ENCODE assay signal across 8 cellular contexts in genomic region chr2:219560037-219560892, GRCh38. TPM values are rescaled to one million over a fixed set of nuclear protein-coding genes. Genes with fewer than 3 reads are reported as not detected.
A peak's percentile ranks its signal among the peaks of the same experiment; 100 is the strongest.
DNase-seq lines count a peak whose midpoint lies in the region; ATAC-seq, FAIRE-seq and TF ChIP-seq lines count a peak whose summit lies in the region.

No MANE protein-coding gene starts in this region.

- TF ChIP-seq EP300 in HepG2 (IDR thresholded peaks at IDR 0.05; ENCODE audit: low read depth in 2 of 2, low read length in 2 of 2) (no peak), HepG2 (CRISPR knock-in tag; IDR thresholded peaks at IDR 0.05; ENCODE audit: borderline replicate concordance) (no peak)

- in situ Hi-C loops in HepG2 (cut with HindIII; ENCODE audit: extremely low pct_ligation_motif_present, low pct_unique_long_range_greater_than_20kb): loop anchor here (5.0 kb wide), 1 partner anchor 37 kb away; the partner anchor contains the start of gene STK11IP

- POLR2A ChIA-PET in HepG2 (lab: Yijun Ruan, JAX): interaction anchor here (0.9 to 4.2 kb wide), 10 partner anchors 8 to 61 kb away, joined by 3 to 45 read pairs (median 6); partner anchors contain the start of genes CHPF, GMPPA, INHA and OBSL1

- H3K36me3 Mint-ChIP-seq in GM23338 (ENCODE audit: low read depth): peaks cover 39% of the 10 kb centered on the region

- no TSS peak for BruUV-seq in HepG2 (replicated peaks; lab: Mats Ljungman, UMichigan)

- no peaks in the 10 kb centered on the region for H3K9me2 ChIP-seq in GM23338 (ENCODE audit: insufficient read depth)

- DNase-seq in GM23338 (ENCODE audit: low spot score) (no peak), adrenal gland (no peak), HepG2 (ENCODE audit: low spot score) (no peak), SIG-M5 (lab: John Stamatoyannopoulos, UW) (no peak)

- peaks cover 26% of the 10 kb centered on the region for H3K27me3 Mint-ChIP-seq in GM23338 (ENCODE audit: insufficient read depth, low read depth, poor library complexity)

- H3K36me3 ChIP-seq in BLaER1 treated with 17β-estradiol and CSF1 and Interleukin-3, amounts not matched to agents 10 nM and 100 nM: peaks cover 0 to 12% (median 0%) of the 10 kb centered on the region in 11 experiments; a peak in 6 of 22 replicates
- H3K36me3 ChIP-seq in GM23338 (ENCODE audit: insufficient read depth): peaks cover 8% of the 10 kb centered on the region; the same call in 1 of the 2 replicates
- H3K36me3 ChIP-seq in adrenal gland (replicated peaks in 1 of 2): peaks cover 0 to 5% of the 10 kb centered on the region in 2 donors
- H3K36me3 ChIP-seq in HepG2 (replicated peaks in 1 of 2; ENCODE audit: control insufficient read depth in 1 of 2, insufficient read depth in 2 of 2, low read length in 2 of 2): peaks cover 15 to 25% of the 10 kb centered on the region in 2 experiments; a peak in 4 of 5 replicates

- H3K4me1 Mint-ChIP-seq in GM23338: peaks cover 57% of the 10 kb centered on the region

- H3F3A ChIP-seq in GM23338 (replicated peaks; ENCODE audit: low read depth): peaks cover 29% of the 10 kb centered on the region

- H3K4me2 ChIP-seq in BLaER1 treated with 17β-estradiol and CSF1 and Interleukin-3, amounts not matched to agents 10 nM and 100 nM: peak overlapping the region; percentile 11 to 74 (median 42); a peak in 19 of 22 replicates
- H3K4me2 ChIP-seq in GM23338: peak overlapping the region; percentile 74
- H3K4me2 ChIP-seq in HepG2 (ENCODE audit: low read depth, low read length): no peak overlapping the region

- no peak overlapping the region for H3K9ac ChIP-seq in BLaER1 treated with 17β-estradiol and CSF1 and Interleukin-3, amounts not matched to agents 10 nM and 100 nM
- H3K9ac ChIP-seq in HepG2 (ENCODE audit: insufficient read depth, low read depth, low read length): no peak overlapping the region

- TF ChIP-seq CTCF in GM23338 (conservative IDR thresholded peaks at IDR 0.05; ENCODE audit: low read depth in 2 of 2) (peak; percentile 65 to 79), adrenal gland (IDR thresholded peaks at IDR 0.05) (peak; percentile 32 to 82 (median 46)), HepG2 (CRISPR knock-in tag; IDR thresholded peaks at IDR 0.05) (peak; percentile 62)

- TF ChIP-seq RAD21 in HepG2 (CRISPR knock-in tag; IDR thresholded peaks at IDR 0.05): no peak

- CTCF ChIA-PET in HepG2 (lab: Yijun Ruan, JAX; ENCODE audit: low intra/inter-chr PET ratio, low total read pairs): interaction anchor here (2.7 to 3.7 kb wide), 2 partner anchors 19 to 82 kb away, joined by 19 to 28 read pairs; no protein-coding TSS in a partner anchor

- no peaks in the 10 kb centered on the region for H3K27me3 ChIP-seq in BLaER1 treated with 17β-estradiol and CSF1 and Interleukin-3, amounts not matched to agents 10 nM and 100 nM
- H3K27me3 ChIP-seq in GM23338 (ENCODE audit: insufficient read depth) (peaks cover under 1% of the 10 kb centered on the region; the same call in 1 of the 2 replicates), adrenal gland (no peaks in the 10 kb centered on the region), HepG2 (ENCODE audit: control insufficient read depth in 1 of 2, insufficient read depth in 2 of 2, low read length in 2 of 2) (no peaks in the 10 kb centered on the region)

- ATAC-seq in GM23338 (peak; percentile 23), HepG2 (peak; percentile 18), HG03196 (IDR thresholded peaks at IDR 0.05; ENCODE audit: unreplicated experiment) (no peak), GM19395 (IDR thresholded peaks at IDR 0.05; ENCODE audit: unreplicated experiment) (no peak), HG03442 (IDR thresholded peaks at IDR 0.05; ENCODE audit: unreplicated experiment) (no peak)

- H3K4me3 ChIP-seq in BLaER1 treated with 17β-estradiol and CSF1 and Interleukin-3, amounts not matched to agents 10 nM and 100 nM: no peak overlapping the region
- H3K4me3 ChIP-seq in GM23338 (peak overlapping the region; percentile 20; the same call in 1 of the 2 replicates), adrenal gland (no peak overlapping the region), HepG2 (replicated peaks in 1 of 3; ENCODE audit: insufficient read depth in 1 of 3, low read depth in 2 of 3, low read length in 3 of 3) (no peak overlapping the region)

- FAIRE-seq in HepG2 (lab: Jason Lieb, UNC): peak; percentile 21

- H3K27ac Mint-ChIP-seq in GM23338: peak overlapping the region; percentile 85

- intact Hi-C loops in adrenal gland (cut with DNase I): no loop called here
- intact Hi-C loops in HepG2 (cut with micrococcal nuclease; ENCODE audit: unreplicated experiment): loop anchor here (2.0 to 5.0 kb wide), 2 partner anchors 19 to 37 kb away; partner anchors contain the start of gene STK11IP

- H3K79me2 ChIP-seq in GM23338 (replicated peaks; ENCODE audit: insufficient read depth) (peaks cover 10% of the 10 kb centered on the region; the same call in 1 of the 2 replicates), HepG2 (ENCODE audit: insufficient read depth, low read length) (no peaks in the 10 kb centered on the region)

- H3K4me3 Mint-ChIP-seq in GM23338: peak overlapping the region; percentile 14; the same call in 1 of the 3 replicates

- H3K9me3 ChIP-seq in BLaER1 treated with 17β-estradiol and CSF1 and Interleukin-3, amounts not matched to agents 10 nM and 100 nM (replicated peaks in 1 of 11): peaks cover 0 to 4% (median 0%) of the 10 kb centered on the region in 11 experiments; a peak in 1 of 22 replicates
- no peaks in the 10 kb centered on the region for H3K9me3 ChIP-seq in adrenal gland (replicated peaks in 1 of 3)
- H3K9me3 ChIP-seq in HepG2 (ENCODE audit: low read length): no peaks in the 10 kb centered on the region

- H3K4me1 ChIP-seq in BLaER1 treated with 17β-estradiol and CSF1 and Interleukin-3, amounts not matched to agents 10 nM and 100 nM: peaks cover 5 to 12% (median 6%) of the 10 kb centered on the region in 10 experiments
- H3K4me1 ChIP-seq in GM23338 (ENCODE audit: insufficient read depth): peaks cover 52% of the 10 kb centered on the region
- H3K4me1 ChIP-seq in adrenal gland (replicated peaks in 1 of 2): no peaks in the 10 kb centered on the region
- peaks cover 35% of the 10 kb centered on the region for H3K4me1 ChIP-seq in HepG2 (ENCODE audit: insufficient read depth, low read length)

- no peak overlapping the region for H2AFZ ChIP-seq in GM23338
- no peak overlapping the region for H2AFZ ChIP-seq in HepG2 (ENCODE audit: low read length)

- no peaks in the 10 kb centered on the region; the same call in 2 of the 3 replicates for H3K9me3 Mint-ChIP-seq in GM23338

- no peak overlapping the region for H3K27ac ChIP-seq in BLaER1 treated with 17β-estradiol and CSF1 and Interleukin-3, amounts not matched to agents 10 nM and 100 nM
- H3K27ac ChIP-seq in GM23338 (ENCODE audit: low read depth): peak overlapping the region; percentile 93
- H3K27ac ChIP-seq in adrenal gland: no peak overlapping the region
- no peak overlapping the region for H3K27ac ChIP-seq in HepG2 (ENCODE audit: extremely low read length, insufficient read depth, low read length)

- TF ChIP-seq POLR2A in adrenal gland (IDR thresholded peaks at IDR 0.05) (no peak), HepG2 (IDR thresholded peaks at IDR 0.05; ENCODE audit: insufficient read depth in 1 of 2, low read depth in 2 of 2, low read length in 2 of 2) (no peak)

- peaks cover 0 to 58% (median 0%) of the 10 kb centered on the region in 11 experiments; a peak in 6 of 22 replicates for H4K20me1 ChIP-seq in BLaER1 treated with 17β-estradiol and CSF1 and Interleukin-3, amounts not matched to agents 10 nM and 100 nM
- no peaks in the 10 kb centered on the region for H4K20me1 ChIP-seq in GM23338 (replicated peaks; ENCODE audit: insufficient read depth)
- no peaks in the 10 kb centered on the region for H4K20me1 ChIP-seq in HepG2 (ENCODE audit: insufficient read depth, low read length)

- WGBS in adrenal gland, 4 donors: 30 to 34% (median 32%) methylated on average over 3 to 8 of the region's 8 CpGs
- 50% methylated on average over 6 of the region's 8 CpGs for WGBS in HepG2 (ENCODE audit: low lambda C conversion rate)

RNA-seq across cellular contexts. Expression of gene OBSL1, which starts 11.1 kb away (rescaled TPM):
- total RNA-seq in GM23338 (2014; rRNA removed; shearing (Covaris generic)): 164 and 207 TPM in 2 replicates
- polyA plus RNA-seq in GM23338 (2016; fragmentation: Nextera tagmentation; extraction: Ambion mirVana): 94.9 and 102 TPM in 2 replicates
- 100 to 1,000 TPM; 127 to 215 (median 169) TPM for total RNA-seq in adrenal gland
- 100 to 1,000 TPM in 2 of 3 donors, 10 to 100 TPM in 1; 63.9 to 427 (median 408) TPM for polyA plus RNA-seq in adrenal gland
- total RNA-seq in HepG2 (2016; rRNA removed; fragmentation: Illumina TruSeq; extraction: Trizol): 65.4 and 86.7 TPM in 2 replicates
- 17.5 and 19.8 TPM in 2 replicates for total RNA-seq in HepG2 (2016; cell fraction: cytosol; rRNA removed; fragmentation: Illumina TruSeq; extraction: Trizol; ENCODE audit: low read depth)
- 54.2 and 89.3 TPM in 2 replicates for total RNA-seq in HepG2 (2016; cell fraction: insoluble cytoplasmic fraction; rRNA removed; fragmentation: Illumina TruSeq; extraction: Trizol)
- total RNA-seq in HepG2 (2016; cell fraction: membrane; rRNA removed; fragmentation: Illumina TruSeq; extraction: Trizol): 30.2 and 34.7 TPM in 2 replicates
- 65.9 and 71.3 TPM in 2 replicates for total RNA-seq in HepG2 (2016; cell fraction: nucleus; rRNA removed; fragmentation: Illumina TruSeq; extraction: Trizol)
- polyA plus RNA-seq in HepG2 (2011; rRNA removed): 218 and 229 TPM in 2 replicates
- polyA plus RNA-seq in HepG2 (2011; cell fraction: cytosol; rRNA removed): 176 and 256 TPM in 2 replicates
- polyA plus RNA-seq in HepG2 (2011; cell fraction: nucleus; rRNA removed): 886 and 1,174 TPM in 2 replicates
- polyA plus RNA-seq in HepG2 (2012): 161 and 176 TPM in 2 replicates
- 10.0 and 11.3 TPM in 2 replicates for polyA plus RNA-seq in HepG2 (2016; cell fraction: cytosol; fragmentation: Illumina TruSeq; extraction: Trizol; ENCODE audit: low read depth)
- 66.1 and 91.2 TPM in 2 replicates for polyA plus RNA-seq in HepG2 (2016; cell fraction: insoluble cytoplasmic fraction; fragmentation: Illumina TruSeq; extraction: Trizol; ENCODE audit: low read depth)
- 22.2 and 25.7 TPM in 2 replicates for polyA plus RNA-seq in HepG2 (2016; cell fraction: membrane; fragmentation: Illumina TruSeq; extraction: Trizol; ENCODE audit: low read depth)
- 147 and 161 TPM in 2 replicates for polyA plus RNA-seq in HepG2 (2016; cell fraction: nucleus; fragmentation: Illumina TruSeq; extraction: Trizol; ENCODE audit: insufficient read depth, low read depth)
- polyA minus RNA-seq in HepG2 (2011; rRNA and poly(A)+ RNA removed; ENCODE audit: low replicate concordance): 27.0 and 477 TPM in 2 replicates
- 210 and 260 TPM in 2 replicates for polyA minus RNA-seq in HepG2 (2011; cell fraction: cytosol; rRNA and poly(A)+ RNA removed)
- polyA minus RNA-seq in HepG2 (2011; cell fraction: nucleus; rRNA and poly(A)+ RNA removed): 189 and 199 TPM in 2 replicates

RNA-seq across cellular contexts. Expression of gene INHA, which starts 11.8 kb away (rescaled TPM):
- 0.31 and 1.6 TPM in 2 replicates for total RNA-seq in GM23338 (2014; rRNA removed; shearing (Covaris generic))
- polyA plus RNA-seq in GM23338 (2016; fragmentation: Nextera tagmentation; extraction: Ambion mirVana): 0.56 and 1.5 TPM in 2 replicates
- total RNA-seq in adrenal gland: 100 to 1,000 TPM in 2 of 8 donors, 10 to 100 TPM in 6; 24.6 to 337 (median 41.0) TPM
- polyA plus RNA-seq in adrenal gland: 100 to 1,000 TPM in 1 of 3 donors, 10 to 100 TPM in 2; 18.9 to 120 (median 44.6) TPM
- 1.9 and 4.1 TPM in 2 replicates for total RNA-seq in HepG2 (2016; rRNA removed; fragmentation: Illumina TruSeq; extraction: Trizol)
- total RNA-seq in HepG2 (2016; cell fraction: cytosol; rRNA removed; fragmentation: Illumina TruSeq; extraction: Trizol; ENCODE audit: low read depth): 3.4 and 4.1 TPM in 2 replicates
- total RNA-seq in HepG2 (2016; cell fraction: insoluble cytoplasmic fraction; rRNA removed; fragmentation: Illumina TruSeq; extraction: Trizol): 2.5 and 3.2 TPM in 2 replicates
- total RNA-seq in HepG2 (2016; cell fraction: membrane; rRNA removed; fragmentation: Illumina TruSeq; extraction: Trizol): 3.4 and 5.3 TPM in 2 replicates
- 2.0 and 3.3 TPM in 2 replicates for total RNA-seq in HepG2 (2016; cell fraction: nucleus; rRNA removed; fragmentation: Illumina TruSeq; extraction: Trizol)
- polyA plus RNA-seq in HepG2 (2011; rRNA removed): 15.2 and 23.1 TPM in 2 replicates
- polyA plus RNA-seq in HepG2 (2011; cell fraction: cytosol; rRNA removed): 13.0 and 22.2 TPM in 2 replicates
- polyA plus RNA-seq in HepG2 (2011; cell fraction: nucleus; rRNA removed): 28.4 and 35.0 TPM in 2 replicates
- 11.4 and 17.5 TPM in 2 replicates for polyA plus RNA-seq in HepG2 (2012)
- polyA plus RNA-seq in HepG2 (2016; cell fraction: cytosol; fragmentation: Illumina TruSeq; extraction: Trizol; ENCODE audit: low read depth): 3.1 and 3.7 TPM in 2 replicates
- polyA plus RNA-seq in HepG2 (2016; cell fraction: insoluble cytoplasmic fraction; fragmentation: Illumina TruSeq; extraction: Trizol; ENCODE audit: low read depth): 2.1 TPM in 2 replicates
- 3.5 and 4.5 TPM in 2 replicates for polyA plus RNA-seq in HepG2 (2016; cell fraction: membrane; fragmentation: Illumina TruSeq; extraction: Trizol; ENCODE audit: low read depth)
- polyA plus RNA-seq in HepG2 (2016; cell fraction: nucleus; fragmentation: Illumina TruSeq; extraction: Trizol; ENCODE audit: insufficient read depth, low read depth): 3.6 and 4.6 TPM in 2 replicates
- 1.0 and 25.1 TPM in 2 replicates for polyA minus RNA-seq in HepG2 (2011; rRNA and poly(A)+ RNA removed; ENCODE audit: low replicate concordance)
- polyA minus RNA-seq in HepG2 (2011; cell fraction: cytosol; rRNA and poly(A)+ RNA removed): 5.1 and 5.8 TPM in 2 replicates
- 2.3 and 2.6 TPM in 2 replicates for polyA minus RNA-seq in HepG2 (2011; cell fraction: nucleus; rRNA and poly(A)+ RNA removed)

RNA-seq across cellular contexts. Expression of gene TMEM198, which starts 16.4 kb away (rescaled TPM):
- 13.7 and 25.6 TPM in 2 replicates for total RNA-seq in GM23338 (2014; rRNA removed; shearing (Covaris generic))
- 5.6 TPM in 2 replicates for polyA plus RNA-seq in GM23338 (2016; fragmentation: Nextera tagmentation; extraction: Ambion mirVana)
- total RNA-seq in adrenal gland: 10 to 100 TPM in 5 of 8 donors, 1 to 10 TPM in 3; 6.2 to 16.2 (median 10.4) TPM
- polyA plus RNA-seq in adrenal gland: 10 to 100 TPM in 2 of 3 donors, 1 to 10 TPM in 1; 7.5 to 12.1 (median 10.2) TPM
- 11.6 and 17.3 TPM in 2 replicates for total RNA-seq in HepG2 (2016; rRNA removed; fragmentation: Illumina TruSeq; extraction: Trizol)
- 12.3 and 16.3 TPM in 2 replicates for total RNA-seq in HepG2 (2016; cell fraction: cytosol; rRNA removed; fragmentation: Illumina TruSeq; extraction: Trizol; ENCODE audit: low read depth)
- total RNA-seq in HepG2 (2016; cell fraction: insoluble cytoplasmic fraction; rRNA removed; fragmentation: Illumina TruSeq; extraction: Trizol): 10.7 and 17.8 TPM in 2 replicates
- total RNA-seq in HepG2 (2016; cell fraction: membrane; rRNA removed; fragmentation: Illumina TruSeq; extraction: Trizol): 26.8 and 32.4 TPM in 2 replicates
- 9.3 and 11.7 TPM in 2 replicates for total RNA-seq in HepG2 (2016; cell fraction: nucleus; rRNA removed; fragmentation: Illumina TruSeq; extraction: Trizol)
- 23.5 and 40.8 TPM in 2 replicates for polyA plus RNA-seq in HepG2 (2011; rRNA removed)
- 43.6 and 52.1 TPM in 2 replicates for polyA plus RNA-seq in HepG2 (2011; cell fraction: cytosol; rRNA removed)
- 61.3 and 68.7 TPM in 2 replicates for polyA plus RNA-seq in HepG2 (2011; cell fraction: nucleus; rRNA removed)
- polyA plus RNA-seq in HepG2 (2012): 41.3 and 49.8 TPM in 2 replicates
- 16.5 and 21.1 TPM in 2 replicates for polyA plus RNA-seq in HepG2 (2016; cell fraction: cytosol; fragmentation: Illumina TruSeq; extraction: Trizol; ENCODE audit: low read depth)
- polyA plus RNA-seq in HepG2 (2016; cell fraction: insoluble cytoplasmic fraction; fragmentation: Illumina TruSeq; extraction: Trizol; ENCODE audit: low read depth): 12.8 and 14.5 TPM in 2 replicates
- 27.9 and 28.1 TPM in 2 replicates for polyA plus RNA-seq in HepG2 (2016; cell fraction: membrane; fragmentation: Illumina TruSeq; extraction: Trizol; ENCODE audit: low read depth)
- 17.1 and 19.3 TPM in 2 replicates for polyA plus RNA-seq in HepG2 (2016; cell fraction: nucleus; fragmentation: Illumina TruSeq; extraction: Trizol; ENCODE audit: insufficient read depth, low read depth)
- 2.1 and 67.2 TPM in 2 replicates for polyA minus RNA-seq in HepG2 (2011; rRNA and poly(A)+ RNA removed; ENCODE audit: low replicate concordance)
- polyA minus RNA-seq in HepG2 (2011; cell fraction: cytosol; rRNA and poly(A)+ RNA removed): 26.3 and 28.6 TPM in 2 replicates
- 12.9 and 13.6 TPM in 2 replicates for polyA minus RNA-seq in HepG2 (2011; cell fraction: nucleus; rRNA and poly(A)+ RNA removed)

RNA-seq across cellular contexts. Expression of gene CHPF, which starts 16.7 kb away (rescaled TPM):
- 232 and 252 TPM in 2 replicates for total RNA-seq in GM23338 (2014; rRNA removed; shearing (Covaris generic))
- polyA plus RNA-seq in GM23338 (2016; fragmentation: Nextera tagmentation; extraction: Ambion mirVana) (34.4 and 36.5 TPM in 2 replicates), adrenal gland (10 to 100 TPM in 2 of 3 donors, 1 to 10 TPM in 1; 9.1 to 49.8 (median 44.2) TPM), HepG2 (2011; rRNA removed) (111 and 171 TPM in 2 replicates)
- total RNA-seq in adrenal gland (100 to 1,000 TPM in 3 of 8 donors, 10 to 100 TPM in 5; 42.0 to 196 (median 88.6) TPM), HepG2 (2016; rRNA removed; fragmentation: Illumina TruSeq; extraction: Trizol) (34.7 and 79.6 TPM in 2 replicates)
- total RNA-seq in HepG2 (2016; cell fraction: cytosol; rRNA removed; fragmentation: Illumina TruSeq; extraction: Trizol; ENCODE audit: low read depth): 21.6 and 22.1 TPM in 2 replicates
- total RNA-seq in HepG2 (2016; cell fraction: insoluble cytoplasmic fraction; rRNA removed; fragmentation: Illumina TruSeq; extraction: Trizol): 36.0 and 80.8 TPM in 2 replicates
- 42.0 and 50.0 TPM in 2 replicates for total RNA-seq in HepG2 (2016; cell fraction: membrane; rRNA removed; fragmentation: Illumina TruSeq; extraction: Trizol)
- total RNA-seq in HepG2 (2016; cell fraction: nucleus; rRNA removed; fragmentation: Illumina TruSeq; extraction: Trizol): 65.5 and 76.8 TPM in 2 replicates
- 120 and 244 TPM in 2 replicates for polyA plus RNA-seq in HepG2 (2011; cell fraction: cytosol; rRNA removed)
- polyA plus RNA-seq in HepG2 (2011; cell fraction: nucleus; rRNA removed): 203 and 211 TPM in 2 replicates
- 115 and 161 TPM in 2 replicates for polyA plus RNA-seq in HepG2 (2012)
- polyA plus RNA-seq in HepG2 (2016; cell fraction: cytosol; fragmentation: Illumina TruSeq; extraction: Trizol; ENCODE audit: low read depth): 21.7 and 22.6 TPM in 2 replicates
- 45.9 and 55.3 TPM in 2 replicates for polyA plus RNA-seq in HepG2 (2016; cell fraction: insoluble cytoplasmic fraction; fragmentation: Illumina TruSeq; extraction: Trizol; ENCODE audit: low read depth)
- polyA plus RNA-seq in HepG2 (2016; cell fraction: membrane; fragmentation: Illumina TruSeq; extraction: Trizol; ENCODE audit: low read depth): 40.5 and 41.4 TPM in 2 replicates
- 139 and 143 TPM in 2 replicates for polyA plus RNA-seq in HepG2 (2016; cell fraction: nucleus; fragmentation: Illumina TruSeq; extraction: Trizol; ENCODE audit: insufficient read depth, low read depth)
- polyA minus RNA-seq in HepG2 (2011; rRNA and poly(A)+ RNA removed; ENCODE audit: low replicate concordance): 12.1 and 292 TPM in 2 replicates
- polyA minus RNA-seq in HepG2 (2011; cell fraction: cytosol; rRNA and poly(A)+ RNA removed): 137 and 143 TPM in 2 replicates
- polyA minus RNA-seq in HepG2 (2011; cell fraction: nucleus; rRNA and poly(A)+ RNA removed): 45.4 and 47.0 TPM in 2 replicates

RNA-seq across cellular contexts. Expression of gene STK11IP, which starts 37.4 kb away (rescaled TPM):
- total RNA-seq in GM23338 (2014; rRNA removed; shearing (Covaris generic)): 28.1 and 29.3 TPM in 2 replicates
- polyA plus RNA-seq in GM23338 (2016; fragmentation: Nextera tagmentation; extraction: Ambion mirVana): 14.2 and 16.6 TPM in 2 replicates
- total RNA-seq in adrenal gland: 10 to 100 TPM in 6 of 8 donors, 1 to 10 TPM in 2; 5.0 to 43.7 (median 25.5) TPM
- polyA plus RNA-seq in adrenal gland: 10 to 100 TPM; 10.8 to 68.1 (median 47.6) TPM
- 5.6 and 12.8 TPM in 2 replicates for total RNA-seq in HepG2 (2016; rRNA removed; fragmentation: Illumina TruSeq; extraction: Trizol)
- 3.5 and 4.7 TPM in 2 replicates for total RNA-seq in HepG2 (2016; cell fraction: cytosol; rRNA removed; fragmentation: Illumina TruSeq; extraction: Trizol; ENCODE audit: low read depth)
- total RNA-seq in HepG2 (2016; cell fraction: insoluble cytoplasmic fraction; rRNA removed; fragmentation: Illumina TruSeq; extraction: Trizol): 5.0 and 14.2 TPM in 2 replicates
- total RNA-seq in HepG2 (2016; cell fraction: membrane; rRNA removed; fragmentation: Illumina TruSeq; extraction: Trizol): 2.7 and 3.2 TPM in 2 replicates
- 20.7 and 21.9 TPM in 2 replicates for total RNA-seq in HepG2 (2016; cell fraction: nucleus; rRNA removed; fragmentation: Illumina TruSeq; extraction: Trizol)
- polyA plus RNA-seq in HepG2 (2011; rRNA removed): 24.0 and 30.2 TPM in 2 replicates
- 5.6 and 8.5 TPM in 2 replicates for polyA plus RNA-seq in HepG2 (2011; cell fraction: cytosol; rRNA removed)
- polyA plus RNA-seq in HepG2 (2011; cell fraction: nucleus; rRNA removed): 272 and 337 TPM in 2 replicates
- 18.1 and 20.5 TPM in 2 replicates for polyA plus RNA-seq in HepG2 (2012)
- 0.70 and 0.72 TPM in 2 replicates for polyA plus RNA-seq in HepG2 (2016; cell fraction: cytosol; fragmentation: Illumina TruSeq; extraction: Trizol; ENCODE audit: low read depth)
- 3.7 and 5.6 TPM in 2 replicates for polyA plus RNA-seq in HepG2 (2016; cell fraction: insoluble cytoplasmic fraction; fragmentation: Illumina TruSeq; extraction: Trizol; ENCODE audit: low read depth)
- 1.2 TPM in 2 replicates for polyA plus RNA-seq in HepG2 (2016; cell fraction: membrane; fragmentation: Illumina TruSeq; extraction: Trizol; ENCODE audit: low read depth)
- 44.8 and 52.7 TPM in 2 replicates for polyA plus RNA-seq in HepG2 (2016; cell fraction: nucleus; fragmentation: Illumina TruSeq; extraction: Trizol; ENCODE audit: insufficient read depth, low read depth)
- polyA minus RNA-seq in HepG2 (2011; rRNA and poly(A)+ RNA removed; ENCODE audit: low replicate concordance): 23.0 and 45.7 TPM in 2 replicates
- polyA minus RNA-seq in HepG2 (2011; cell fraction: cytosol; rRNA and poly(A)+ RNA removed): 8.2 and 10.4 TPM in 2 replicates
- 52.1 and 52.7 TPM in 2 replicates for polyA minus RNA-seq in HepG2 (2011; cell fraction: nucleus; rRNA and poly(A)+ RNA removed)

Comparison
In these comparisons a context has a peak if more than half of its experiments do, and no peak if none do; other contexts are left out.
1. ATAC-seq: peak in GM23338 (single experiment) and HepG2 (single experiment); none in HG03196 (single experiment), GM19395 (single experiment) and HG03442 (single experiment).
2. Peak in every context shown above with its lines, with median percentiles within 50 percentile points of each other: CTCF ChIP-seq.